ENCODE assay signal across 26 cellular contexts in genomic region chr15:69999392-70000085, GRCh38.
"Had no signal": no experiment of that assay in that cellular context is flagged by ENCODE, and none has a peak within 500 bp of the region (broad histone marks: within the 10 kb centered on the region; RNA-seq: fewer than 3 reads in every experiment).

No MANE protein-coding gene starts in this region.

- DNase-seq: activated CD4-positive, alpha-beta T cell treated with anti-CD3 and anti-CD28 coated beads for 4 hours; activated CD4-positive, alpha-beta T cell treated with anti-CD3 and anti-CD28 coated beads, Interleukin-2, amount 50 U/mL, for 48 hours; activated CD4-positive, CD25-positive, alpha-beta regulatory T cell; activated CD8-positive, alpha-beta memory T cell treated with anti-CD3 and anti-CD28 coated beads, Interleukin-2, amount 50 U/mL, for 48 hours; activated naive CD4-positive, alpha-beta T cell treated with Interleukin-2 at 50 U/mL for 16 hours; activated naive CD8-positive, alpha-beta T cell treated with anti-CD3 and anti-CD28 coated beads, Interleukin-2, amount 10 ng/mL, durations not matched to agents 7 days and 5 days; activated T-cell treated with anti-CD3 and anti-CD28 coated beads, Interleukin-2, amount 50 U/mL, for 4 hours; amygdala; colonic mucosa; esophagus squamous epithelium; gastrocnemius medialis; hippocampal formation; left ventricle myocardium inferior; midbrain; nucleus accumbens; sigmoid colon; stimulated activated CD4-positive, alpha-beta T cell treated with anti-CD3 and anti-CD28 coated beads, Interleukin-2, amount 100 ng/mL, for 48 hours; stimulated activated CD8-positive, alpha-beta memory T cell treated with anti-CD3 and anti-CD28 coated beads, Interleukin-4, amount 100 ng/mL, for 48 hours; stimulated activated naive CD4-positive, alpha-beta T cell; T-helper 1 cell; upper lobe of right lung had no signal

- H3K36me3 ChIP-seq: colonic mucosa, esophagus squamous epithelium, gastrocnemius medialis, left ventricle myocardium inferior, sigmoid colon, thoracic aorta, upper lobe of right lung had no signal

- FAIRE-seq: bronchial epithelial cell had no signal

- ATAC-seq: activated T-cell treated with anti-CD3 and anti-CD28 coated beads, Interleukin-2, amount 50 U/mL, for 4 hours; gastrocnemius medialis; upper lobe of right lung had no signal

- H3K4me3 ChIP-seq: colonic mucosa, esophagus squamous epithelium, gastrocnemius medialis, left ventricle myocardium inferior, sigmoid colon, smooth muscle cell, thoracic aorta, upper lobe of right lung had no signal

- H3K9me3 Mint-ChIP-seq: natural killer cell treated with Interleukin-12 subunit alpha and Interleukin-12 subunit beta and Interleukin-15 and Interleukin-18, amount 100 ng/mL, for 72 hours had no signal

- H3K4me2 ChIP-seq: smooth muscle cell had no signal

- H3K27me3 ChIP-seq: colonic mucosa, gastrocnemius medialis, sigmoid colon, upper lobe of right lung had no signal

- H3K4me1 Mint-ChIP-seq: activated naive CD8-positive, alpha-beta T cell treated with anti-CD3 and anti-CD28 coated beads, Interleukin-2, amount 10 ng/mL, durations not matched to agents 7 days and 5 days had no signal

- H3K9me3 ChIP-seq: colonic mucosa had no signal

- H3K4me3 Mint-ChIP-seq: activated naive CD8-positive, alpha-beta T cell treated with anti-CD3 and anti-CD28 coated beads, Interleukin-2, amount 10 ng/mL, durations not matched to agents 7 days and 5 days; activated T-cell treated with anti-CD3 and anti-CD28 coated beads, Interleukin-2, amount 50 U/mL, for 4 hours; natural killer cell treated with Interleukin-12 subunit alpha and Interleukin-12 subunit beta and Interleukin-15 and Interleukin-18, amount 100 ng/mL, for 72 hours had no signal

- H3K27ac ChIP-seq: colonic mucosa, esophagus squamous epithelium, gastrocnemius medialis, left ventricle myocardium inferior, sigmoid colon, thoracic aorta, upper lobe of right lung had no signal

- H3K27ac Mint-ChIP-seq: activated naive CD8-positive, alpha-beta T cell treated with anti-CD3 and anti-CD28 coated beads, Interleukin-2, amount 10 ng/mL, durations not matched to agents 7 days and 5 days; activated T-helper 2 cell treated with anti-CD3 and anti-CD28 coated beads, Interferon-gamma antibody, Interleukin-2, Interleukin-4, amounts not matched to agents 10 μg/mL and 5 μg/mL and 100 μg/mL, durations not matched to agents 14 hours and 24 hours and 36 hours; natural killer cell treated with Interleukin-12 subunit alpha and Interleukin-12 subunit beta and Interleukin-15 and Interleukin-18, amount 100 ng/mL, for 72 hours had no signal

- H3K4me1 ChIP-seq: gastrocnemius medialis, left ventricle myocardium inferior, sigmoid colon, upper lobe of right lung had no signal
